In the genomic region with DNA sequence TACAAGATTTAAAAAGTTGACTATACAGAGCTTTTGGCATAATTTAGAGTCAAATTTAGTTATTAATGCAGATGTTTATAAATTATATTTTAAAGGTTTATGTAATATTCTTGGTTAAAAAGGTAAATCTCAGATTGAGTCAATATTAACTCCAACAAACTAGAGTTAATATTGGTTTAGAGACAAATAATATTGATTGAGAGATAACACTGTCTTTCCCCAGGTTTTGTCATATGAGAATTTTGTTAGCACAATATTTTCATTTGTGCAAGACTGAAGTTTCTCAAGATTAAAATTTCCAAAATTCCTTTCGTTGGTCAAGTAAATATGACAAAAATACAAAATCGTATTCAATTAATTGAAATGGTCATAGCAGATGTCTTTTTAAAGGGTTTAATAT, we compare ENCODE assay signal across 33 cellular contexts. TPM values are rescaled to one million over a fixed set of nuclear protein-coding genes. Genes with fewer than 3 reads are reported as not detected.
"Had no signal": no experiment of that assay in that cellular context is flagged by ENCODE, and none has a peak within 500 bp of the region (broad histone marks: within the 10 kb centered on the region; RNA-seq: fewer than 3 reads in every experiment).

No MANE protein-coding gene starts in this region.

- H3K27ac ChIP-seq: ascending aorta, cardiac muscle cell, WERI-Rb-1 had no signal

- H3K9me3 ChIP-seq: ascending aorta had no signal

- ATAC-seq: activated CD4-positive, alpha-beta T cell treated with anti-CD3 and anti-CD28 coated beads for 36 hours; activated CD4-positive, CD25-positive, alpha-beta regulatory T cell treated with anti-CD3 and anti-CD28 coated beads, Interleukin-2, amount 50 U/mL, for 24 hours; activated CD8-positive, alpha-beta memory T cell treated with anti-CD3 and anti-CD28 coated beads, Interleukin-2, amount 10 ng/mL, durations not matched to agents 7 days and 5 days; activated CD8-positive, alpha-beta T cell treated with anti-CD3 and anti-CD28 coated beads, Interleukin-2, amount 10 ng/mL, durations not matched to agents 7 days and 5 days; activated naive CD8-positive, alpha-beta T cell treated with anti-CD3 and anti-CD28 coated beads, Interleukin-2, amount 50 U/mL, for 24 hours; WTC11 had no signal

- FAIRE-seq: bronchial epithelial cell had no signal

- H3K36me3 ChIP-seq: ascending aorta, cardiac muscle cell, WERI-Rb-1 had no signal

- H3K4me1 ChIP-seq: ascending aorta had no signal

- DNase-seq: activated CD4-positive, alpha-beta memory T cell treated with anti-CD3 and anti-CD28 coated beads, Interleukin-2, amount 10 ng/mL, durations not matched to agents 7 days and 5 days; activated CD4-positive, alpha-beta T cell treated with anti-CD3 and anti-CD28 coated beads for 1 hour; activated CD4-positive, alpha-beta T cell treated with anti-CD3 and anti-CD28 coated beads for 36 hours; activated CD4-positive, alpha-beta T cell treated with anti-CD3 and anti-CD28 coated beads for 48 hours; activated CD4-positive, alpha-beta T cell treated with anti-CD3 and anti-CD28 coated beads, Interleukin-2, amount 10 ng/mL, durations not matched to agents 7 days and 5 days; activated CD4-positive, alpha-beta T cell treated with anti-CD3 and anti-CD28 coated beads, Interleukin-2, amount 50 U/mL, for 48 hours; activated CD4-positive, CD25-positive, alpha-beta regulatory T cell; activated CD8-positive, alpha-beta memory T cell treated with anti-CD3 and anti-CD28 coated beads for 24 hours; activated CD8-positive, alpha-beta memory T cell treated with anti-CD3 and anti-CD28 coated beads, Interleukin-2, amount 10 ng/mL, durations not matched to agents 7 days and 5 days; activated CD8-positive, alpha-beta memory T cell treated with anti-CD3 and anti-CD28 coated beads, Interleukin-2, amount 50 U/mL, for 48 hours; activated CD8-positive, alpha-beta T cell treated with anti-CD3 and anti-CD28 coated beads, Interleukin-2, amount 10 ng/mL, durations not matched to agents 7 days and 5 days; activated effector memory CD4-positive, alpha-beta T cell treated with Interleukin-2 at 50 U/mL for 16 hours; activated gamma-delta T cell; activated naive CD4-positive, alpha-beta T cell treated with anti-CD3 and anti-CD28 coated beads, Interleukin-2, amount 10 ng/mL, durations not matched to agents 7 days and 5 days; activated naive CD4-positive, alpha-beta T cell treated with Interleukin-2 at 50 U/mL for 16 hours; activated naive CD8-positive, alpha-beta T cell treated with anti-CD3 and anti-CD28 coated beads, Interleukin-2, amount 10 ng/mL, durations not matched to agents 7 days and 5 days; activated naive CD8-positive, alpha-beta T cell treated with anti-CD3 and anti-CD28 coated beads, Interleukin-2, amount 50 U/mL, for 24 hours; activated T-cell treated with anti-CD3 and anti-CD28 coated beads, Interleukin-2, amount 50 U/mL, for 24 hours; activated T-cell treated with anti-CD3 and anti-CD28 coated beads, Interleukin-2, amount 50 U/mL, for 48 hours; amygdala; anterior cingulate cortex; caudate nucleus; T-helper 1 cell; T-helper 2 cell; T-helper 9 cell; WERI-Rb-1 had no signal

- H3K4me3 ChIP-seq: ascending aorta, cardiac muscle cell had no signal

- H3K27me3 ChIP-seq: ascending aorta, cardiac muscle cell had no signal

RNA-seq across cellular contexts. Expression of gene AKR1D1, which starts 12.9 kb away (rescaled TPM):
- total RNA-seq: activated CD4-positive, alpha-beta memory T cell treated with anti-CD3 and anti-CD28 coated beads, Interleukin-2, amount 10 ng/mL, durations not matched to agents 7 days and 5 days; activated CD4-positive, alpha-beta T cell treated with anti-CD3 and anti-CD28 coated beads for 36 hours; activated CD4-positive, alpha-beta T cell treated with anti-CD3 and anti-CD28 coated beads, Interleukin-2, amount 10 ng/mL, durations not matched to agents 7 days and 5 days; activated CD8-positive, alpha-beta memory T cell treated with anti-CD3 and anti-CD28 coated beads, Interleukin-2, amount 10 ng/mL, durations not matched to agents 7 days and 5 days; activated CD8-positive, alpha-beta T cell treated with anti-CD3 and anti-CD28 coated beads, Interleukin-2, amount 10 ng/mL, durations not matched to agents 7 days and 5 days; activated naive CD8-positive, alpha-beta T cell treated with anti-CD3 and anti-CD28 coated beads, Interleukin-2, amount 10 ng/mL, durations not matched to agents 7 days and 5 days; activated T-helper 2 cell treated with anti-CD3 and anti-CD28 coated beads, Interferon-gamma antibody, Interleukin-2, Interleukin-4, amounts not matched to agents 10 μg/mL and 5 μg/mL and 100 μg/mL, durations not matched to agents 14 hours and 24 hours and 36 hours; ascending aorta; cardiac muscle cell had no signal
- polyA plus RNA-seq: adipose tissue had no signal
